In the genomic region with DNA sequence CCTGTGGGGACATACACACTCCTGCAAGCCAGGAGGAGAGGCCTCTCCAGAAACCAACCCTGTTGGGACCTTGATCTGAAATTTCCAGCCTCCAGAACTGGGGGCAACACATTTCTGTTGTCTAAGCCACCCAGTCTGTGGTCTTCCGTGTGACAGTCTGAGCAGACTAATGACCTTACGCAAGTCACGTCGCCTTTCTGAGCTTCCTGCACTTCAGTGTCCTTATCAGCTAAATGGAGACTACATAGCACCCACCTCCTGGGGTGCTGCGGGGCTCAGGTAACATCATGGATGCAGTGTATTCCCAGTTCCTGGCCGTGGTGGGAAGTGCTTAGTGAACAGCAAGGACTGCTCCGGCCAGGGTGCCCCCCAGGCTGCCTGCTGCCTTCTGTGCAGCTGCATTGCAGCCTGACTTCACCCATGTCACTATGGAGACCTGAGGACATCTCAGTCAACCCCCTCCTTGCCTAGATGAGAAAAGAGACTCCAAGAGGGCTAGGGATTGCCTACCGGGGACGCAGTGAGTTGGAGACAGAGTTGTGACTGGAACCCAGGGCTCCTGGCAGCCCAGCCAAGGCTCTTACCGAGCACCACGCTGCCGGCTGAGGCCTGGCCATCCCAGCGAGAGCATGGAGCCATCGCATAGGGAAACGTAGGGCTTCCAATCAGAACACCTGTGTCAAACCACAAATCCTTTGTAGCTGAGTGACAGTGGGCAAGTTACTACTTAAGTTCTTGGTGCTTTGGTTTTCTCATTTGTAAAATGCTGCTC, we compare ENCODE assay signal across 1 cellular context.
TF ChIP-seq lines count a peak whose summit lies in the region.

No MANE protein-coding gene starts in this region.

TF ChIP-seq in HepG2, 621 proteins besides CTCF, POLR2A, EP300 and RAD21 (continued from another document):
- TF ChIP-seq TFDP1 (CRISPR knock-in tag; IDR thresholded peaks at IDR 0.05; ENCODE audit: borderline replicate concordance) (no peak), ZNF10 (CRISPR knock-in tag; IDR thresholded peaks at IDR 0.05; ENCODE audit: borderline replicate concordance, low read depth) (no peak), CEBPB (IDR thresholded peaks at IDR 0.05; ENCODE audit: borderline replicate concordance, low read depth, low read length) (peak; percentile 66; the same call in 1 of the 2 replicates), ZNF883 (CRISPR knock-in tag; IDR thresholded peaks at IDR 0.05; ENCODE audit: not compliant biosample characterization) (peak; percentile 50), RXRA (CRISPR knock-in tag; IDR thresholded peaks at IDR 0.05) (peak; percentile 52; the same call in 1 of the 2 replicates), ZBTB33 (CRISPR knock-in tag; IDR thresholded peaks at IDR 0.05) (no peak), ZNF451 (CRISPR knock-in tag; IDR thresholded peaks at IDR 0.05) (0 out of 2 replicates have a peak, but pooled peaks have one; percentile 37), FOXP1 (IDR thresholded peaks at IDR 0.05) (no peak), FOXP1 (CRISPR knock-in tag; IDR thresholded peaks at IDR 0.05) (peak; percentile 32; the same call in 1 of the 2 replicates), MED1 (CRISPR knock-in tag; IDR thresholded peaks at IDR 0.05) (peak; percentile 56; the same call in 1 of the 2 replicates), CCDC6 (CRISPR knock-in tag; IDR thresholded peaks at IDR 0.05) (no peak), ZNF768 (CRISPR knock-in tag; IDR thresholded peaks at IDR 0.05) (no peak), ZBTB1 (CRISPR knock-in tag; IDR thresholded peaks at IDR 0.05; ENCODE audit: borderline replicate concordance) (no peak), ZMYM4 (CRISPR knock-in tag; IDR thresholded peaks at IDR 0.05) (peak; percentile 62), STAG1 (CRISPR knock-in tag; IDR thresholded peaks at IDR 0.05) (peak; percentile 20; the same call in 1 of the 2 replicates), DPF2 (CRISPR knock-in tag; IDR thresholded peaks at IDR 0.05; ENCODE audit: borderline replicate concordance, low read depth) (peak; percentile 66), ZNF644 (CRISPR knock-in tag; IDR thresholded peaks at IDR 0.05; ENCODE audit: low read depth) (no peak), RBM39 (IDR thresholded peaks at IDR 0.05; ENCODE audit: low read depth, low read length, poor library complexity, severe bottlenecking) (no peak), SALL1 (CRISPR knock-in tag; IDR thresholded peaks at IDR 0.05) (peak; percentile 72; the same call in 1 of the 2 replicates), ARNTL (CRISPR knock-in tag; IDR thresholded peaks at IDR 0.05) (0 out of 2 replicates have a peak, but pooled peaks have one; percentile 55), ZNF207 (IDR thresholded peaks at IDR 0.05; ENCODE audit: borderline replicate concordance) (no peak), ZNF253 (CRISPR knock-in tag; IDR thresholded peaks at IDR 0.05; ENCODE audit: borderline replicate concordance) (no peak), ZNF431 (CRISPR knock-in tag; IDR thresholded peaks at IDR 0.05; ENCODE audit: borderline replicate concordance, low read depth) (no peak), MEIS1 (CRISPR knock-in tag; IDR thresholded peaks at IDR 0.05; ENCODE audit: borderline replicate concordance) (peak; percentile 39; the same call in 1 of the 2 replicates), ZNF224 (CRISPR knock-in tag; IDR thresholded peaks at IDR 0.05) (no peak), SOX6 (IDR thresholded peaks at IDR 0.05) (no peak), SOX6 (CRISPR knock-in tag; IDR thresholded peaks at IDR 0.05) (peak; percentile 46; the same call in 1 of the 2 replicates), ZKSCAN5 (CRISPR knock-in tag; IDR thresholded peaks at IDR 0.05) (no peak), ZNF614 (CRISPR knock-in tag; IDR thresholded peaks at IDR 0.05; ENCODE audit: borderline replicate concordance) (peak; percentile 36; the same call in 1 of the 2 replicates), ZNF776 (CRISPR knock-in tag; IDR thresholded peaks at IDR 0.05) (no peak), MAX (IDR thresholded peaks at IDR 0.05) (0 out of 2 replicates have a peak, but pooled peaks have one; percentile 16), HHEX (CRISPR knock-in tag; IDR thresholded peaks at IDR 0.05) (no peak), ZNF572 (CRISPR knock-in tag; IDR thresholded peaks at IDR 0.05) (no peak), ARID5B (CRISPR knock-in tag; IDR thresholded peaks at IDR 0.05) (peak; percentile 23; the same call in 1 of the 2 replicates), CEBPG (CRISPR knock-in tag; IDR thresholded peaks at IDR 0.05) (peak; percentile 79)
- TF ChIP-seq, protein P1, sequence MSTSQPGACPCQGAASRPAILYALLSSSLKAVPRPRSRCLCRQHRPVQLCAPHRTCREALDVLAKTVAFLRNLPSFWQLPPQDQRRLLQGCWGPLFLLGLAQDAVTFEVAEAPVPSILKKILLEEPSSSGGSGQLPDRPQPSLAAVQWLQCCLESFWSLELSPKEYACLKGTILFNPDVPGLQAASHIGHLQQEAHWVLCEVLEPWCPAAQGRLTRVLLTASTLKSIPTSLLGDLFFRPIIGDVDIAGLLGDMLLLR (CRISPR knock-in tag; IDR thresholded peaks at IDR 0.05), result no peak
- TF ChIP-seq, protein P2, sequence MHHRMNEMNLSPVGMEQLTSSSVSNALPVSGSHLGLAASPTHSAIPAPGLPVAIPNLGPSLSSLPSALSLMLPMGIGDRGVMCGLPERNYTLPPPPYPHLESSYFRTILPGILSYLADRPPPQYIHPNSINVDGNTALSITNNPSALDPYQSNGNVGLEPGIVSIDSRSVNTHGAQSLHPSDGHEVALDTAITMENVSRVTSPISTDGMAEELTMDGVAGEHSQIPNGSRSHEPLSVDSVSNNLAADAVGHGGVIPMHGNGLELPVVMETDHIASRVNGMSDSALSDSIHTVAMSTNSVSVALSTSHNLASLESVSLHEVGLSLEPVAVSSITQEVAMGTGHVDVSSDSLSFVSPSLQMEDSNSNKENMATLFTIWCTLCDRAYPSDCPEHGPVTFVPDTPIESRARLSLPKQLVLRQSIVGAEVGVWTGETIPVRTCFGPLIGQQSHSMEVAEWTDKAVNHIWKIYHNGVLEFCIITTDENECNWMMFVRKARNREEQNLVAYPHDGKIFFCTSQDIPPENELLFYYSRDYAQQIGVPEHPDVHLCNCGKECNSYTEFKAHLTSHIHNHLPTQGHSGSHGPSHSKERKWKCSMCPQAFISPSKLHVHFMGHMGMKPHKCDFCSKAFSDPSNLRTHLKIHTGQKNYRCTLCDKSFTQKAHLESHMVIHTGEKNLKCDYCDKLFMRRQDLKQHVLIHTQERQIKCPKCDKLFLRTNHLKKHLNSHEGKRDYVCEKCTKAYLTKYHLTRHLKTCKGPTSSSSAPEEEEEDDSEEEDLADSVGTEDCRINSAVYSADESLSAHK (CRISPR knock-in tag; IDR thresholded peaks at IDR 0.05; ENCODE audit: borderline replicate concordance), result no peak
- TF ChIP-seq, protein P3, sequence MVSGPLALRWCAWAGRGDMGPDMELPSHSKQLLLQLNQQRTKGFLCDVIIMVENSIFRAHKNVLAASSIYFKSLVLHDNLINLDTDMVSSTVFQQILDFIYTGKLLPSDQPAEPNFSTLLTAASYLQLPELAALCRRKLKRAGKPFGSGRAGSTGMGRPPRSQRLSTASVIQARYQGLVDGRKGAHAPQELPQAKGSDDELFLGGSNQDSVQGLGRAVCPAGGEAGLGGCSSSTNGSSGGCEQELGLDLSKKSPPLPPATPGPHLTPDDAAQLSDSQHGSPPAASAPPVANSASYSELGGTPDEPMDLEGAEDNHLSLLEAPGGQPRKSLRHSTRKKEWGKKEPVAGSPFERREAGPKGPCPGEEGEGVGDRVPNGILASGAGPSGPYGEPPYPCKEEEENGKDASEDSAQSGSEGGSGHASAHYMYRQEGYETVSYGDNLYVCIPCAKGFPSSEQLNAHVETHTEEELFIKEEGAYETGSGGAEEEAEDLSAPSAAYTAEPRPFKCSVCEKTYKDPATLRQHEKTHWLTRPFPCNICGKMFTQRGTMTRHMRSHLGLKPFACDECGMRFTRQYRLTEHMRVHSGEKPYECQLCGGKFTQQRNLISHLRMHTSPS (CRISPR knock-in tag; IDR thresholded peaks at IDR 0.05; ENCODE audit: low read depth), result no peak
